Comparison of ENCODE assay signal across 1 cellular context in genomic region chr22:25960375-25960774, GRCh38.
TF ChIP-seq lines count a peak whose summit lies in the region.

No MANE protein-coding gene starts in this region.

TF ChIP-seq in H1, 55 proteins besides CTCF, POLR2A, EP300 and RAD21:
- no peak for TF ChIP-seq NRF1 (IDR thresholded peaks at IDR 0.05; ENCODE audit: low read depth, low read length)
- TF ChIP-seq SIN3A (conservative IDR thresholded peaks at IDR 0.05 in 1 of 2, IDR thresholded peaks at IDR 0.05 in 1 of 2; ENCODE audit: low read depth in 1 of 2, low read length in 2 of 2) = no peak
- TF ChIP-seq GABPA (IDR thresholded peaks at IDR 0.05; ENCODE audit: borderline replicate concordance, insufficient read depth, low read length) = no peak
